Comparison of ENCODE assay signal across 12 cellular contexts in the genomic region with DNA sequence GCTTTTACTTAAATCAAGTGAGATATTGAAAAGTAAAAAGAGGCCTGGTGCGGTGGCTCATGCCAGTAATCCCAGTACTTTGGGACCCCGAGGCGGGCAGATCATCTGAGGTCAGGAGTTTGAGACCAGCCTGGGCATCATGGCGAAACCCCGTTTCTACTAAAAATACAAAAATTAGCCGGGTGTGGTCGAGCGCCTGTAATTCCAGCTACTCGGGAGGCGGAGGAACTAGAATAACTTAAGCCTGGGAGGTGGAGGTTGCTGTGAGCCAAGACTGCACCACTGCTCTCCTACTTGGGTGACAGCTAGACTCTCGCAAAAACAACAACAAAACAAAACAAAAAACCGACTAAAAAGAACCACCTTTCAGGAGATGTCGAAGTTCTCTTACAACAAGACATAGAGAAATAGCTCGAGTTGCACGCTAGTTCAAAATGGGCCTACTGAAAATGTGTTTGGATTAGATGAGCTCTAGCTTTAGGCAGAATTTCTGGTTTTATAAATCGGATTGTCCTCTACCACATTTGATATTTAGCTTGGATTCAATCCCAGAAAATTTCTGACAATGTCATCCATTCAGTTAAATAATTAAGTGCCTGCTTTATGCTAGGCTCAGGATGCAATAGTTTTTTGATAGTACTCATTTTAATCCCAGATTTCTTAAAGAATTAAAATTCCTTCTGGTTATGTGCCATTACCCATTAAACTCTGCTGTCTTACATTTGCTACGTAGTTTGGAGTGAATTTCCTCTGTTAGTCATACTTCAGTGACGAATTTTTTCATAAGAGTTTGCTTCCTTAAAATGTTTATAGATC. TPM values are rescaled to one million over a fixed set of nuclear protein-coding genes. Genes with fewer than 3 reads are reported as not detected.
DNase-seq lines count a peak whose midpoint lies in the region; ATAC-seq, FAIRE-seq and TF ChIP-seq lines count a peak whose summit lies in the region.
"Had no signal": no experiment of that assay in that cellular context is flagged by ENCODE, and none has a peak within 500 bp of the region (broad histone marks: within the 10 kb centered on the region; RNA-seq: fewer than 3 reads in every experiment).

No MANE protein-coding gene starts in this region.

- H3K9me3 Mint-ChIP-seq in naive B cell: no peaks in the 10 kb centered on the region

- CTCF ChIA-PET in GM10248 (lab: Yijun Ruan, JAX): interaction anchor here (0.8 to 1.7 kb wide), 5 partner anchors 9 to 175 kb away, joined by 3 to 7 read pairs (median 3); no protein-coding TSS in a partner anchor

- peak overlapping the region; percentile 96 to 99 (median 98) for H3K27ac Mint-ChIP-seq in naive B cell

- POLR2A ChIA-PET in GM10248 (lab: Yijun Ruan, JAX): interaction anchor here (0.9 to 1.0 kb wide), 2 partner anchors 19 to 486 kb away, joined by 3 read pairs; no protein-coding TSS in a partner anchor

- ATAC-seq in naive B cell (ENCODE audit: low read depth in 2 of 2): no peak
- ATAC-seq: gastrocnemius medialis had no signal

- H3K4me1 Mint-ChIP-seq in naive B cell: peaks cover 17 to 33% (median 18%) of the 10 kb centered on the region in 3 donors

- DNase-seq in AG08395 (ENCODE audit: low spot score): peak; percentile 49
- peak; percentile 48 for DNase-seq in HCEC 1CT
- DNase-seq in cardiac fibroblast (ENCODE audit: low read depth in 2 of 2): peak; percentile 65 to 70
- no peak for DNase-seq in naive B cell
- no peak for DNase-seq in SK-N-DZ (ENCODE audit: low spot score)
- no peak for DNase-seq in cortex of kidney (lab: John Stamatoyannopoulos, UW)
- no peak for DNase-seq in GM10248 (ENCODE audit: extremely low spot score)
- DNase-seq in D721Med (ENCODE audit: insufficient read length, low spot score): no peak
- DNase-seq: activated T-cell treated with anti-CD3 and anti-CD28 coated beads, Interleukin-2, amount 50 U/mL, for 1 hour; gastrocnemius medialis; NCI-H1436; SIG-M5 had no signal

- TF ChIP-seq CTCF in cardiac fibroblast (IDR thresholded peaks at IDR 0.05; ENCODE audit: low read depth, low read length) (no peak), GM10248 (IDR thresholded peaks at IDR 0.05; ENCODE audit: control extremely low read depth, extremely low read depth, low read depth, missing control alignments) (no peak), D721Med (IDR thresholded peaks at IDR 0.05; ENCODE audit: insufficient read depth, missing control alignments) (no peak)

- H3K36me3 Mint-ChIP-seq in naive B cell: peaks cover 0 to 4% of the 10 kb centered on the region in 2 donors

- peak overlapping the region in 6 of 8 donors; percentile 18 to 97 (median 88) for H3K4me3 Mint-ChIP-seq in naive B cell

- no peak overlapping the region for H3K4me3 ChIP-seq in cardiac fibroblast (replicated peaks in 1 of 2; ENCODE audit: low read depth in 2 of 2, low read length in 2 of 2)
- H3K4me3 ChIP-seq: gastrocnemius medialis had no signal

- FAIRE-seq in D721Med (lab: Jason Lieb, UNC): no peak

- H3K27me3 Mint-ChIP-seq in naive B cell: no peaks in the 10 kb centered on the region

RNA-seq across cellular contexts. Expression of gene GPCPD1, which starts 1.9 kb away (rescaled TPM):
- 10 to 100 TPM; 39.5 to 60.5 (median 50.7) TPM for polyA plus RNA-seq in naive B cell (ENCODE audit: low read depth in 6 of 6)
- 11.1 and 13.1 TPM in 2 replicates for polyA plus RNA-seq in SK-N-DZ (2014; cell fraction: cytosol; rRNA removed)
- 12.8 and 20.6 TPM in 2 replicates for polyA plus RNA-seq in SK-N-DZ (2014; cell fraction: nucleus; rRNA removed)

Comparison
In these comparisons a context has a peak if more than half of its experiments do, and no peak if none do; other contexts are left out.
1. DNase-seq: peak in AG08395 (single experiment), HCEC 1CT (single experiment) and cardiac fibroblast (2 of 2); none in naive B cell (single experiment), SK-N-DZ (single experiment), cortex of kidney (single experiment), GM10248 (single experiment) and D721Med (single experiment).